8 cellular contexts compared by ENCODE assay signal in the genomic region with DNA sequence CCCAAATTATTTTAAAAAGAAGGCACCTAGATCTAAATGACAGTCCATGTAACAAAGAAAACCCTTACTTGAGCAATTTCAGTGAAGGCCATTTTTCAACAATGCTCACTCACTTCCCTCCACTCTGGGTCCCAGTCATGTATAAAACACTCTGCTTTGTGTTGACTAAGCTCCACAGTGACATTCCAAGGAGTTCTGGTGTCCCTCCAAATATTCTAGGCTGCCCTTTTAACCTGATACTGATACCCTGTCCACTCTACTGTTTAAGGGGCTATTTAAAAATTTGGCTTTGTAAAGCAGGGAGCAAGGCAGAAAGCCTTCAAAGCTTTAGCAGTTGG.
DNase-seq lines count a peak whose midpoint lies in the region; ATAC-seq and TF ChIP-seq lines count a peak whose summit lies in the region.

No MANE protein-coding gene starts in this region.

- no peaks in the 10 kb centered on the region for H3K9me3 ChIP-seq in tibial nerve

- no peak for TF ChIP-seq EP300 in tibial nerve (IDR thresholded peaks at IDR 0.05)

- no peaks in the 10 kb centered on the region for H3K36me3 ChIP-seq in tibial nerve
- no peaks in the 10 kb centered on the region for H3K36me3 ChIP-seq in H7 (replicated peaks; ENCODE audit: control insufficient read depth, insufficient read depth, low read length)

- no peak for TF ChIP-seq POLR2A in tibial nerve (IDR thresholded peaks at IDR 0.05)

- DNase-seq in epithelial cell of prostate (ENCODE audit: low read depth, low spot score) (no peak), tibial nerve (ENCODE audit: low spot score in 2 of 2) (no peak), activated T-cell treated with anti-CD3 and anti-CD28 coated beads for 4 hours (no peak), NCI-H146 (lab: John Stamatoyannopoulos, UW) (no peak), H7 (no peak), NCI-H345 treated with DMSO at 0.1 percent for 48 hours (lab: John Stamatoyannopoulos, UW; ENCODE audit: unreplicated experiment) (no peak)

- no peak overlapping the region for H3K4me3 ChIP-seq in tibial nerve
- H3K4me3 ChIP-seq in H7 (ENCODE audit: insufficient read depth, low read depth, low read length), result no peak overlapping the region

- H3K27me3 ChIP-seq in tibial nerve (no peaks in the 10 kb centered on the region), H7 (ENCODE audit: control insufficient read depth, insufficient read depth, low read length) (no peaks in the 10 kb centered on the region)

- no peak for TF ChIP-seq CTCF in tibial nerve (IDR thresholded peaks at IDR 0.05)

- H3K4me1 ChIP-seq in tibial nerve, result peaks cover 0 to 45% (median 11%) of the 10 kb centered on the region in 4 donors

- ATAC-seq in GM21447 (IDR thresholded peaks at IDR 0.05; ENCODE audit: unreplicated experiment) (peak; percentile 39), HG03342 (IDR thresholded peaks at IDR 0.05; ENCODE audit: unreplicated experiment) (peak; percentile 36)

- H3K27ac ChIP-seq in epithelial cell of prostate (peak overlapping the region; percentile 81), tibial nerve (peak overlapping the region in 3 of 4 donors; percentile 34 to 82 (median 73))
